In genomic region chr10:133464582-133465031, GRCh38 we compare ENCODE assay signal across 25 cellular contexts. TPM values are rescaled to one million over a fixed set of nuclear protein-coding genes. Genes with fewer than 3 reads are reported as not detected.
"Had no signal": no experiment of that assay in that cellular context is flagged by ENCODE, and none has a peak within 500 bp of the region (broad histone marks: within the 10 kb centered on the region; RNA-seq: fewer than 3 reads in every experiment).

No MANE protein-coding gene starts in this region.

- H3K36me3 ChIP-seq: SJSA1 had no signal

- H3K27me3 Mint-ChIP-seq: activated B cell treated with CpG ODN at 0.5 μM for 24 hours; activated naive CD8-positive, alpha-beta T cell had no signal

- H3K27ac Mint-ChIP-seq: activated B cell treated with CpG ODN at 0.5 μM for 24 hours; activated naive CD8-positive, alpha-beta T cell; activated T-cell treated with anti-CD3 and anti-CD28 coated beads, Interleukin-2, amount 50 U/mL, for 72 hours; mesothelial cell of epicardium; T-helper 2 cell treated with Interferon-gamma antibody and Interleukin-4, amounts not matched to agents 5 μg/mL and 100 μg/mL, for 36 hours had no signal

- H3K9ac ChIP-seq: parathyroid adenoma had no signal

- H3K4me1 Mint-ChIP-seq: activated B cell treated with CpG ODN at 0.5 μM for 24 hours, mesothelial cell of epicardium, neural crest cell had no signal

- ATAC-seq: activated T-cell treated with anti-CD3 and anti-CD28 coated beads, Interleukin-2, amount 50 U/mL, for 72 hours had no signal

- H3K4me3 Mint-ChIP-seq: activated B cell treated with CpG ODN at 0.5 μM for 24 hours; activated naive CD8-positive, alpha-beta T cell; activated T-cell treated with anti-CD3 and anti-CD28 coated beads, Interleukin-2, amount 50 U/mL, for 72 hours; mesothelial cell of epicardium; neural crest cell; T-helper 2 cell treated with Interferon-gamma antibody and Interleukin-4, amounts not matched to agents 5 μg/mL and 100 μg/mL, for 36 hours had no signal

- H3K4me3 ChIP-seq: SJSA1, tibial nerve had no signal

- FAIRE-seq: endothelial cell of umbilical vein had no signal

- H3K27ac ChIP-seq: parathyroid adenoma, SJSA1, tibial nerve had no signal

- H3K4me1 ChIP-seq: parathyroid adenoma, SJSA1, tibial nerve had no signal

- DNase-seq: activated B cell treated with CpG ODN at 0.5 μM for 24 hours; activated CD8-positive, alpha-beta memory T cell treated with anti-CD3 and anti-CD28 coated beads, Interleukin-2, amount 50 U/mL, for 4 hours; activated gamma-delta T cell treated with Interleukin-2 at 50 U/mL for 16 hours; activated T-cell treated with anti-CD3 and anti-CD28 coated beads, Interleukin-2, amount 50 U/mL, for 72 hours; amniotic stem cell; central memory CD4-positive, alpha-beta T cell; effector CD8-positive, alpha-beta T cell; foreskin fibroblast; hypothalamus; retina; stimulated activated CD4-positive, alpha-beta T cell treated with anti-CD3 and anti-CD28 coated beads, Interleukin-15, amount 100 ng/mL, for 24 hours; stimulated activated CD4-positive, alpha-beta T cell treated with anti-CD3 and anti-CD28 coated beads, Interleukin-4, amount 100 ng/mL, for 1 hour; stimulated activated naive CD4-positive, alpha-beta T cell; SW 1271 had no signal

RNA-seq across cellular contexts. Expression of gene SCART1, which starts 10.9 kb away (rescaled TPM):
- total RNA-seq: kidney epithelial cell had no signal

RNA-seq across cellular contexts. Expression of gene SPRN, which starts 40.2 kb away (rescaled TPM):
- total RNA-seq: activated B cell treated with CpG ODN at 0.5 μM for 24 hours; activated T-cell treated with anti-CD3 and anti-CD28 coated beads, Interleukin-2, amount 50 U/mL, for 72 hours; liver; SJSA1; subcutaneous adipose tissue; tibial nerve had no signal
- polyA plus RNA-seq: endothelial cell of umbilical vein had no signal
